Comparison of ENCODE assay signal across 8 cellular contexts in genomic region chr16:4614571-4615388, GRCh38. TPM values are rescaled to one million over a fixed set of nuclear protein-coding genes. Genes with fewer than 3 reads are reported as not detected.
DNase-seq lines count a peak whose midpoint lies in the region; TF ChIP-seq lines count a peak whose summit lies in the region.

TSS of gene UBALD1 (minus strand) at chr16:4614888. CDS start at chr16:4614797, 91 bp downstream.

- no peaks in the 10 kb centered on the region for H4K20me1 ChIP-seq in GM23248 (ENCODE audit: insufficient read depth)

- H3K4me1 ChIP-seq in GM23248 (ENCODE audit: insufficient read depth): peaks cover 28% of the 10 kb centered on the region
- peaks cover 56 to 82% (median 76%) of the 10 kb centered on the region in 4 donors for H3K4me1 ChIP-seq in stomach

- H3K4me2 ChIP-seq in GM23248 (ENCODE audit: unreplicated experiment): peak within 1 kb of the TSS; percentile 90

- no peaks in the 10 kb centered on the region for H3K9me3 ChIP-seq in GM23248 (ENCODE audit: low read depth)
- no peaks in the 10 kb centered on the region for H3K9me3 ChIP-seq in KOPT-K1 (ENCODE audit: insufficient read depth, low read length, poor library complexity, severe bottlenecking)
- H3K9me3 ChIP-seq in stomach: no peaks in the 10 kb centered on the region

- peaks cover 6% of the 10 kb centered on the region; the same call in 1 of the 2 replicates for H3F3A ChIP-seq in GM23248 (ENCODE audit: insufficient read depth)

- intact Hi-C loops in stomach (cut with DNase I; ENCODE audit: low total_unique reads): no loop called here

- in situ Hi-C loops in GM23248 (cut with MboI): no loop called here

- peak within 1 kb of the TSS; percentile 88 for H3K9ac ChIP-seq in GM23248

- peaks cover 51% of the 10 kb centered on the region for H3K79me2 ChIP-seq in GM23248 (ENCODE audit: insufficient read depth)

- no peaks in the 10 kb centered on the region for H3K27me3 ChIP-seq in GM23248 (replicated peaks; ENCODE audit: insufficient read depth)
- no peaks in the 10 kb centered on the region for H3K27me3 ChIP-seq in stomach

- peak within 1 kb of the TSS; percentile 84 for H3K4me3 Mint-ChIP-seq in nephron progenitor cell

- no peak for TF ChIP-seq CTCF in fibroblast of the aortic adventitia (IDR thresholded peaks at IDR 0.05; ENCODE audit: insufficient read depth, low read length)
- no peak for TF ChIP-seq CTCF in nephron progenitor cell (IDR thresholded peaks at IDR 0.05)
- TF ChIP-seq CTCF in stomach (IDR thresholded peaks at IDR 0.05): no peak

- peaks cover 48% of the 10 kb centered on the region for H3K4me1 Mint-ChIP-seq in nephron progenitor cell

- no peaks in the 10 kb centered on the region for H3K27me3 Mint-ChIP-seq in nephron progenitor cell (ENCODE audit: low read depth, poor library complexity)

- 10% methylated on average over 56 to 73 of the region's 101 CpGs for WGBS in GM23248 (ENCODE audit: low coverage in 1 of 2, low lambda C conversion rate in 2 of 2, missing lambda C conversion rate in 2 of 2), 2 experiments
- WGBS in stomach, 5 donors: 7 to 20% (median 10%) methylated on average over 13 to 101 of the region's 101 CpGs

- H3K9me3 Mint-ChIP-seq in nephron progenitor cell: no peaks in the 10 kb centered on the region

- H3K4me3 ChIP-seq in GM23248 (peak within 1 kb of the TSS; percentile 85), fibroblast of the aortic adventitia (ENCODE audit: low read depth, low read length) (peak within 1 kb of the TSS; percentile 83), stomach (peak within 1 kb of the TSS; percentile 92 to 100 (median 96))

- peak within 1 kb of the TSS; percentile 48 for H3K27ac Mint-ChIP-seq in nephron progenitor cell

- DNase-seq in EL (peak; percentile 91), GM23248 (peak; percentile 98), SHP77 (lab: John Stamatoyannopoulos, UW) (peak; percentile 82 to 94), fibroblast of the aortic adventitia (ENCODE audit: low read depth) (peak; percentile 83), nephron progenitor cell (peak; percentile 85), stomach (peak; percentile 94)
- peak; percentile 70 for DNase-seq in activated T-helper 9 cell treated with anti-CD3 and anti-CD28 coated beads, Interleukin-2, amount 50 U/mL, for 16 hours (ENCODE audit: low read depth)

- peak within 1 kb of the TSS; percentile 90 for H2AFZ ChIP-seq in GM23248

- H3K27ac ChIP-seq in GM23248 (peak within 1 kb of the TSS; percentile 71), KOPT-K1 (ENCODE audit: low read depth, low read length, poor library complexity, severe bottlenecking) (peak within 1 kb of the TSS; percentile 63), stomach (peak within 1 kb of the TSS; percentile 88 to 99 (median 99))

- no peak for TF ChIP-seq EP300 in stomach (IDR thresholded peaks at IDR 0.05)

- TF ChIP-seq POLR2A in stomach (IDR thresholded peaks at IDR 0.05): peak in 2 of 4 donors; percentile 41 to 78

- H3K9me2 ChIP-seq in GM23248 (ENCODE audit: insufficient read depth): no peaks in the 10 kb centered on the region

- H3K36me3 ChIP-seq in GM23248 (ENCODE audit: low read depth) (no peaks in the 10 kb centered on the region), KOPT-K1 (ENCODE audit: insufficient read depth, low read length) (no peaks in the 10 kb centered on the region), stomach (peaks cover 0 to 12% (median 9%) of the 10 kb centered on the region in 4 donors)

- no peaks in the 10 kb centered on the region for H3K36me3 Mint-ChIP-seq in nephron progenitor cell (ENCODE audit: low read depth)

RNA-seq across cellular contexts. Expression of gene UBALD1, which starts in this region (rescaled TPM):
- 9.9 and 17.4 TPM in 2 replicates for total RNA-seq in GM23248 (2014; rRNA removed; shearing (Covaris generic))
- 10.3 and 11.5 TPM in 2 replicates for polyA plus RNA-seq in GM23248 (2016; fragmentation: Nextera tagmentation; extraction: Ambion mirVana)
- 5.2 and 7.1 TPM in 2 replicates for total RNA-seq in fibroblast of the aortic adventitia (ENCODE audit: low replicate concordance)
- 10 to 100 TPM in 2 of 5 donors, 1 to 10 TPM in 2, under 1 TPM in 1; 0.58 to 77.2 (median 6.8) TPM for total RNA-seq in stomach
- 10 to 100 TPM; 17.2 to 41.3 (median 31.9) TPM for polyA plus RNA-seq in stomach

Comparison
In these comparisons a context has a peak if more than half of its experiments do, and no peak if none do; other contexts are left out.
1. Peak in every context shown above with its lines: DNase-seq, H3K4me3 ChIP-seq and H3K27ac ChIP-seq.